In the genomic region with DNA sequence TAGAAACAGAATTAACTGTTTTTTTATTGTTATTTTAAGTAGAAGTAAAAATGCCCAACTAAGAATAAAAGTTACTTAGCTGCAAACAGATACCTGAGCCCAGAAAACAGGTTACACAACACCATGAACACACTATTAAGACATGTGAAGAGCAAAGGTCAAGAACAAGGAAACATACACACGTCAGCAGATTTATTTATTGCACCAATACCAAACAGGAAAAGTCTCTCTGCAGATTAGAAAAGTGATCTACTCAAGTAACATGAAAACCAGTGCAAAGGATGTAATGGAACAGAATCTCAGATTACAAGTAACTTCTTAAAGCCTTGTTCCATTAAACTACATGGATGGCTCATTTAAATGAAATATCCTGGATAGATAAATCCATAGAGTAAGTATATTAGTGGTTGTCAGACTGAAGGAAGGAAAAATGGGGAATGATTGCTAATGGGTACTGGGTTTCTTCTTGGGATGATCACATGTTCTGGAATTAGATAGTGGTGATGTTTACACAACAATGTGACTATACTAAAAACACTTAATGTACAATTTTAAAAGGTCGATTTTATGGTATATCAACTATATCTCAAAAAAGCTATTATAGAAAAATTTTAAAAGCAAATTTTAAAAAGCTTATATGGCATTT, we compare ENCODE assay signal across 12 cellular contexts. TPM values are rescaled to one million over a fixed set of nuclear protein-coding genes. Genes with fewer than 3 reads are reported as not detected.
DNase-seq lines count a peak whose midpoint lies in the region; ATAC-seq and TF ChIP-seq lines count a peak whose summit lies in the region.
"Had no signal": no experiment of that assay in that cellular context is flagged by ENCODE, and none has a peak within 500 bp of the region (broad histone marks: within the 10 kb centered on the region; RNA-seq: fewer than 3 reads in every experiment).

No MANE protein-coding gene starts in this region.

- TF ChIP-seq CTCF in MCF 10A (IDR thresholded peaks at IDR 0.05; ENCODE audit: unreplicated experiment) = no peak
- no peak for TF ChIP-seq CTCF in liver (IDR thresholded peaks at IDR 0.05; ENCODE audit: low read depth, low read length, missing input control)

- peak; percentile 26 to 34 for TF ChIP-seq RAD21 in liver (IDR thresholded peaks at IDR 0.05)

- no peak overlapping the region for H2AFZ ChIP-seq in ACC112 (ENCODE audit: low read length, unreplicated experiment)

- DNase-seq in HuH-7.5 (ENCODE audit: low spot score) (peak; percentile 41), MCF 10A (ENCODE audit: unreplicated experiment) (peak; percentile 84), head of caudate nucleus (no peak), DMS153 treated with DMSO at 0.1 percent for 48 hours (lab: John Stamatoyannopoulos, UW; ENCODE audit: unreplicated experiment) (no peak), HUDEP-2 (lab: John Stamatoyannopoulos, UW; ENCODE audit: unreplicated experiment in 76 of 76) (no peak)
- DNase-seq: activated naive CD8-positive, alpha-beta T cell treated with anti-CD3 and anti-CD28 coated beads, Interleukin-2, amount 10 ng/mL, durations not matched to agents 7 days and 5 days; COR-L47; NCI-H526 treated with DMSO at 0.1 percent for 48 hours had no signal

- peaks cover 31% of the 10 kb centered on the region for H3K79me2 ChIP-seq in ACC112 (ENCODE audit: control insufficient read depth, insufficient read depth, low read length, unreplicated experiment)

- no peaks in the 10 kb centered on the region for H3K9me3 Mint-ChIP-seq in MCF 10A (ENCODE audit: unreplicated experiment)
- H3K9me3 Mint-ChIP-seq: activated naive CD8-positive, alpha-beta T cell treated with anti-CD3 and anti-CD28 coated beads, Interleukin-2, amount 10 ng/mL, durations not matched to agents 7 days and 5 days had no signal

- H3K4me3 ChIP-seq in ACC112 (ENCODE audit: low read depth, low read length) = no peak overlapping the region
- H3K4me3 ChIP-seq in liver (ENCODE audit: low read depth in 1 of 3, low read length in 3 of 3) = peak overlapping the region in 1 of 3 donors; percentile 26

- WGBS in liver = 42% methylated on average over 2 of the region's 2 CpGs

- peak overlapping the region in 1 of 2 donors; percentile 86 for H3K9ac ChIP-seq in liver (ENCODE audit: low read depth in 1 of 2, low read length in 2 of 2)

- H3K36me3 Mint-ChIP-seq in MCF 10A (ENCODE audit: insufficient read depth, unreplicated experiment) = peaks cover 65% of the 10 kb centered on the region

- H3K27me3 ChIP-seq in ACC112 (ENCODE audit: insufficient read depth, low read length) (no peaks in the 10 kb centered on the region), liver (ENCODE audit: control insufficient read depth in 4 of 4, insufficient read depth in 4 of 4, low read length in 3 of 4) (no peaks in the 10 kb centered on the region)
- H3K27me3 ChIP-seq: foreskin keratinocyte had no signal

- H3K4me1 ChIP-seq in ACC112 (ENCODE audit: control insufficient read depth, insufficient read depth, low read length, unreplicated experiment) (peaks cover 9% of the 10 kb centered on the region), liver (ENCODE audit: control insufficient read depth in 4 of 4, insufficient read depth in 4 of 4, low read length in 3 of 4) (peaks cover 16 to 42% (median 17%) of the 10 kb centered on the region in 4 donors)
- H3K4me1 ChIP-seq: foreskin keratinocyte had no signal

- intact Hi-C loops in MCF 10A (cut with micrococcal nuclease) = no loop called here
- intact Hi-C loops in head of caudate nucleus (cut with DNase I) = no loop called here

- H3K4me3 Mint-ChIP-seq in MCF 10A (ENCODE audit: unreplicated experiment) = peak overlapping the region; percentile 22
- H3K4me3 Mint-ChIP-seq: activated naive CD8-positive, alpha-beta T cell treated with anti-CD3 and anti-CD28 coated beads, Interleukin-2, amount 10 ng/mL, durations not matched to agents 7 days and 5 days had no signal

- POLR2A ChIA-PET in MCF 10A (lab: Yijun Ruan, JAX) = interaction anchor here (0.6 to 5.0 kb wide), 10 partner anchors 17 to 592 kb away, joined by 3 to 33 read pairs (median 4); a partner anchor contains a TSS

- H3K27ac ChIP-seq in ACC112 (ENCODE audit: low read depth, low read length) (peak overlapping the region; percentile 61), liver (ENCODE audit: low read depth in 1 of 2, low read length in 2 of 2) (peak overlapping the region; percentile 90 to 96)
- H3K27ac ChIP-seq: foreskin keratinocyte had no signal

- H3K4me1 Mint-ChIP-seq in MCF 10A (ENCODE audit: insufficient read depth, unreplicated experiment) = peaks cover 30% of the 10 kb centered on the region

- H3K27ac Mint-ChIP-seq in MCF 10A (ENCODE audit: low read depth, unreplicated experiment) = peak overlapping the region; percentile 53
- H3K27ac Mint-ChIP-seq: activated naive CD8-positive, alpha-beta T cell treated with anti-CD3 and anti-CD28 coated beads, Interleukin-2, amount 10 ng/mL, durations not matched to agents 7 days and 5 days had no signal

- no TSS peak for BruUV-seq in MCF 10A (replicated peaks; lab: Mats Ljungman, UMichigan)

- H3K36me3 ChIP-seq in ACC112 (ENCODE audit: insufficient read depth, low read length) (0 out of 2 replicates have a peak, but pooled peaks cover 5% of the 10 kb centered on the region), liver (ENCODE audit: control insufficient read depth in 4 of 4, insufficient read depth in 3 of 4, low read depth in 1 of 4, low read length in 3 of 4) (peaks cover 2 to 8% (median 4%) of the 10 kb centered on the region in 4 donors)

- ATAC-seq in HG02884 (IDR thresholded peaks at IDR 0.05; ENCODE audit: unreplicated experiment) = no peak
- ATAC-seq: foreskin keratinocyte had no signal

- no peaks in the 10 kb centered on the region for H3K27me3 Mint-ChIP-seq in MCF 10A (ENCODE audit: insufficient read depth, unreplicated experiment)
- H3K27me3 Mint-ChIP-seq: activated naive CD8-positive, alpha-beta T cell treated with anti-CD3 and anti-CD28 coated beads, Interleukin-2, amount 10 ng/mL, durations not matched to agents 7 days and 5 days had no signal

- no peaks in the 10 kb centered on the region for H3K9me3 ChIP-seq in liver (ENCODE audit: control insufficient read depth in 4 of 4, low read length in 3 of 4)

- CTCF ChIA-PET in MCF 10A (lab: Yijun Ruan, JAX) = interaction anchor here (0.6 kb wide), 2 partner anchors 16 to 20 kb away, joined by 3 read pairs; no protein-coding TSS in a partner anchor

TF ChIP-seq in liver, 16 proteins besides CTCF, POLR2A, EP300 and RAD21 (continues in another document):
- TF ChIP-seq GABPA (IDR thresholded peaks at IDR 0.05 in 1 of 2, conservative IDR thresholded peaks at IDR 0.05 in 1 of 2) (peak in 1 of 2 donors; percentile 70), RXRA (IDR thresholded peaks at IDR 0.05) (peak; percentile 67 to 82), HNF4A (conservative IDR thresholded peaks at IDR 0.05) (peak; percentile 86 to 90), HNF4G (IDR thresholded peaks at IDR 0.05) (peak; percentile 77), TAF1 (conservative IDR thresholded peaks at IDR 0.05) (no peak), FOXA1 (IDR thresholded peaks at IDR 0.05) (peak; percentile 9), FOXA2 (IDR thresholded peaks at IDR 0.05) (no peak), JUND (IDR thresholded peaks at IDR 0.05) (peak; percentile 69 to 72), YY1 (IDR thresholded peaks at IDR 0.05) (peak; percentile 57), SP1 (IDR thresholded peaks at IDR 0.05) (peak; percentile 72)
- TF ChIP-seq, protein P1, sequence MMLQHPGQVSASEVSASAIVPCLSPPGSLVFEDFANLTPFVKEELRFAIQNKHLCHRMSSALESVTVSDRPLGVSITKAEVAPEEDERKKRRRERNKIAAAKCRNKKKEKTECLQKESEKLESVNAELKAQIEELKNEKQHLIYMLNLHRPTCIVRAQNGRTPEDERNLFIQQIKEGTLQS (IDR thresholded peaks at IDR 0.05) = no peak
- TF ChIP-seq, protein P2, sequence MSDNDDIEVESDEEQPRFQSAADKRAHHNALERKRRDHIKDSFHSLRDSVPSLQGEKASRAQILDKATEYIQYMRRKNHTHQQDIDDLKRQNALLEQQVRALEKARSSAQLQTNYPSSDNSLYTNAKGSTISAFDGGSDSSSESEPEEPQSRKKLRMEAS (IDR thresholded peaks at IDR 0.05) = peak; percentile 51
- TF ChIP-seq, protein P3, sequence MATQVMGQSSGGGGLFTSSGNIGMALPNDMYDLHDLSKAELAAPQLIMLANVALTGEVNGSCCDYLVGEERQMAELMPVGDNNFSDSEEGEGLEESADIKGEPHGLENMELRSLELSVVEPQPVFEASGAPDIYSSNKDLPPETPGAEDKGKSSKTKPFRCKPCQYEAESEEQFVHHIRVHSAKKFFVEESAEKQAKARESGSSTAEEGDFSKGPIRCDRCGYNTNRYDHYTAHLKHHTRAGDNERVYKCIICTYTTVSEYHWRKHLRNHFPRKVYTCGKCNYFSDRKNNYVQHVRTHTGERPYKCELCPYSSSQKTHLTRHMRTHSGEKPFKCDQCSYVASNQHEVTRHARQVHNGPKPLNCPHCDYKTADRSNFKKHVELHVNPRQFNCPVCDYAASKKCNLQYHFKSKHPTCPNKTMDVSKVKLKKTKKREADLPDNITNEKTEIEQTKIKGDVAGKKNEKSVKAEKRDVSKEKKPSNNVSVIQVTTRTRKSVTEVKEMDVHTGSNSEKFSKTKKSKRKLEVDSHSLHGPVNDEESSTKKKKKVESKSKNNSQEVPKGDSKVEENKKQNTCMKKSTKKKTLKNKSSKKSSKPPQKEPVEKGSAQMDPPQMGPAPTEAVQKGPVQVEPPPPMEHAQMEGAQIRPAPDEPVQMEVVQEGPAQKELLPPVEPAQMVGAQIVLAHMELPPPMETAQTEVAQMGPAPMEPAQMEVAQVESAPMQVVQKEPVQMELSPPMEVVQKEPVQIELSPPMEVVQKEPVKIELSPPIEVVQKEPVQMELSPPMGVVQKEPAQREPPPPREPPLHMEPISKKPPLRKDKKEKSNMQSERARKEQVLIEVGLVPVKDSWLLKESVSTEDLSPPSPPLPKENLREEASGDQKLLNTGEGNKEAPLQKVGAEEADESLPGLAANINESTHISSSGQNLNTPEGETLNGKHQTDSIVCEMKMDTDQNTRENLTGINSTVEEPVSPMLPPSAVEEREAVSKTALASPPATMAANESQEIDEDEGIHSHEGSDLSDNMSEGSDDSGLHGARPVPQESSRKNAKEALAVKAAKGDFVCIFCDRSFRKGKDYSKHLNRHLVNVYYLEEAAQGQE (IDR thresholded peaks at IDR 0.05) = peak; percentile 56

RNA-seq across cellular contexts. Expression of a gene that starts 6.1 kb away (rescaled TPM):
- total RNA-seq in MCF 10A (2022) (104 and 116 TPM in 2 replicates), liver (100 to 1,000 TPM in 1 of 2 donors, 10 to 100 TPM in 1; 36.6 to 212 TPM)
- 100 to 1,000 TPM in 1 of 2 donors, 10 to 100 TPM in 1; 75.5 to 116 TPM for polyA plus RNA-seq in liver

RNA-seq across cellular contexts. Expression of a gene that starts 22.1 kb away (rescaled TPM):
- total RNA-seq in MCF 10A (2022) (39.1 and 41.4 TPM in 2 replicates), liver (10 to 100 TPM; 21.0 to 46.6 TPM)
- polyA plus RNA-seq in liver = 10 to 100 TPM; 10.1 to 16.7 TPM

Comparison
In these comparisons a context has a peak if more than half of its experiments do, and no peak if none do; other contexts are left out.
1. DNase-seq: peak in HuH-7.5 (single experiment) and MCF 10A (single experiment); none in head of caudate nucleus (0 of 42), DMS153 treated with DMSO at 0.1 percent for 48 hours (single experiment) and HUDEP-2 (0 of 76).